Comparison of ENCODE assay signal across 14 cellular contexts in the genomic region with DNA sequence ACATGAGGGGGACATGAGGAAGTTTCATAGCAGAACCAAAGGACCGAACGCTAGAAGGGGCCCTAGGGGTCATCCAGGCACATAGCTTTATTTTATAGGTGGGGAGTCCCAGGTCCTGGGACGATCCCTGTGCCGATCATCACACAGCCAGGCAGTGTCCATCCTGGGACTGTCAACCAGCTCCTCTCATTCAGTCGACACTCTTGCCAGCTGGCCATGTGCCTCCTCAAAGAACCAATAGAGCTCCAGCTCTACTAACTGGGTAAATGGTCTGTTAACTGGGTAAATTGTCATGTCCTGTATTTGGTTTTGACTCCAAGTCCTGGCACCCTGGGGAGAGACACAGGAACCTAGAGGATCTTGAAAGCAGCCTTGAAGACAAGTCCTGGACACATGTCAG.
DNase-seq lines count a peak whose midpoint lies in the region; ATAC-seq and TF ChIP-seq lines count a peak whose summit lies in the region.
"Had no signal": no experiment of that assay in that cellular context is flagged by ENCODE, and none has a peak within 500 bp of the region (broad histone marks: within the 10 kb centered on the region; RNA-seq: fewer than 3 reads in every experiment).

No MANE protein-coding gene starts in this region.

- ATAC-seq in heart right ventricle (no peak), GM21528 (IDR thresholded peaks at IDR 0.05; ENCODE audit: low FRiP score, unreplicated experiment) (no peak), GM18868 (IDR thresholded peaks at IDR 0.05; ENCODE audit: unreplicated experiment) (no peak)
- ATAC-seq in stimulated activated memory B cell treated with anti-CD40 and anti-IgM and Interleukin-4, amounts not matched to agents 10 μg/mL and 1 μg/mL and 100 μg/mL, for 72 hours, result no peak

- no peaks in the 10 kb centered on the region for H3K27me3 Mint-ChIP-seq in nephron (ENCODE audit: low read depth)
- no peaks in the 10 kb centered on the region for H3K27me3 Mint-ChIP-seq in stimulated activated memory B cell treated with anti-CD40 and anti-IgM and Interleukin-4, amounts not matched to agents 10 μg/mL and 1 μg/mL and 100 μg/mL, for 72 hours

- H3K4me3 Mint-ChIP-seq in nephron, result no peak overlapping the region
- no peak overlapping the region for H3K4me3 Mint-ChIP-seq in stimulated activated memory B cell treated with anti-CD40 and anti-IgM and Interleukin-4, amounts not matched to agents 10 μg/mL and 1 μg/mL and 100 μg/mL, for 72 hours
- H3K4me3 Mint-ChIP-seq: CD4-positive, CD25-positive, alpha-beta regulatory T cell had no signal

- no peak for TF ChIP-seq POLR2A in tibial nerve (IDR thresholded peaks at IDR 0.05)

- no peaks in the 10 kb centered on the region for H3K36me3 ChIP-seq in ascending aorta
- H3K36me3 ChIP-seq in heart right ventricle, result no peaks in the 10 kb centered on the region
- no peaks in the 10 kb centered on the region for H3K36me3 ChIP-seq in tibial nerve
- H3K36me3 ChIP-seq: MG63 had no signal

- H3K27ac ChIP-seq in ascending aorta (peak overlapping the region; percentile 54 to 68), heart right ventricle (peak overlapping the region in 7 of 10 donors; percentile 1 to 74 (median 52)), tibial nerve (peak overlapping the region in 3 of 4 donors; percentile 29 to 58 (median 55))

- no peak for TF ChIP-seq EP300 in tibial nerve (IDR thresholded peaks at IDR 0.05)

- H3K9me3 Mint-ChIP-seq in nephron, result no peaks in the 10 kb centered on the region
- H3K9me3 Mint-ChIP-seq in stimulated activated memory B cell treated with anti-CD40 and anti-IgM and Interleukin-4, amounts not matched to agents 10 μg/mL and 1 μg/mL and 100 μg/mL, for 72 hours, result no peaks in the 10 kb centered on the region

- H3K9me3 ChIP-seq in ascending aorta (no peaks in the 10 kb centered on the region), heart right ventricle (peaks cover 0 to 2% (median 0%) of the 10 kb centered on the region in 11 donors), tibial nerve (no peaks in the 10 kb centered on the region)
- H3K9me3 ChIP-seq: MG63 had no signal

- TF ChIP-seq CTCF in ascending aorta (IDR thresholded peaks at IDR 0.05), result no peak
- no peak for TF ChIP-seq CTCF in heart right ventricle (IDR thresholded peaks at IDR 0.05)
- no peak for TF ChIP-seq CTCF in nephron (IDR thresholded peaks at IDR 0.05; ENCODE audit: unreplicated experiment in 3 of 3)
- TF ChIP-seq CTCF in tibial nerve (IDR thresholded peaks at IDR 0.05), result no peak

- peaks cover 14 to 41% of the 10 kb centered on the region in 2 donors for H3K4me1 ChIP-seq in ascending aorta
- H3K4me1 ChIP-seq in heart right ventricle, result peaks cover 0 to 46% (median 18%) of the 10 kb centered on the region in 9 donors
- peaks cover 0 to 24% (median 6%) of the 10 kb centered on the region in 4 donors for H3K4me1 ChIP-seq in tibial nerve

- intact Hi-C loops in ascending aorta (cut with DNase I) (loop anchor here (5.0 kb wide), 1 partner anchor 572 kb away; a partner anchor contains a TSS), heart right ventricle (cut with DNase I) (no loop called here)

- no peaks in the 10 kb centered on the region for H3K36me3 Mint-ChIP-seq in nephron (ENCODE audit: low read depth)
- no peaks in the 10 kb centered on the region for H3K36me3 Mint-ChIP-seq in stimulated activated memory B cell treated with anti-CD40 and anti-IgM and Interleukin-4, amounts not matched to agents 10 μg/mL and 1 μg/mL and 100 μg/mL, for 72 hours
- H3K36me3 Mint-ChIP-seq: CD4-positive, CD25-positive, alpha-beta regulatory T cell had no signal

- peaks cover 56% of the 10 kb centered on the region for H3K4me1 Mint-ChIP-seq in nephron
- H3K4me1 Mint-ChIP-seq in stimulated activated memory B cell treated with anti-CD40 and anti-IgM and Interleukin-4, amounts not matched to agents 10 μg/mL and 1 μg/mL and 100 μg/mL, for 72 hours, result no peaks in the 10 kb centered on the region
- H3K4me1 Mint-ChIP-seq: CD4-positive, CD25-positive, alpha-beta regulatory T cell had no signal

- no peaks in the 10 kb centered on the region for H3K27me3 ChIP-seq in ascending aorta
- no peaks in the 10 kb centered on the region for H3K27me3 ChIP-seq in heart right ventricle
- no peaks in the 10 kb centered on the region for H3K27me3 ChIP-seq in tibial nerve
- H3K27me3 ChIP-seq: MG63 had no signal

- 67 to 72% methylated on average over 5 of the region's 5 CpGs for WGBS in heart right ventricle, 2 donors
- 85 to 87% methylated on average over 5 of the region's 5 CpGs for WGBS in tibial nerve, 2 donors

- peak overlapping the region in 2 of 3 experiments; percentile 59 to 62 for H3K27ac Mint-ChIP-seq in nephron
- H3K27ac Mint-ChIP-seq in stimulated activated memory B cell treated with anti-CD40 and anti-IgM and Interleukin-4, amounts not matched to agents 10 μg/mL and 1 μg/mL and 100 μg/mL, for 72 hours, result no peak overlapping the region
- H3K27ac Mint-ChIP-seq: CD4-positive, CD25-positive, alpha-beta regulatory T cell had no signal

- DNase-seq in ascending aorta (ENCODE audit: low spot score in 2 of 2) (no peak), heart right ventricle (peak in 1 of 2 donors; percentile 31), tibial nerve (ENCODE audit: low spot score in 2 of 2) (no peak)
- DNase-seq: CD4-positive, CD25-positive, alpha-beta regulatory T cell; DMS53; NCI-H1105 treated with DMSO at 0.1 percent for 48 hours; NCI-H187; NCI-H446 treated with DMSO at 0.1 percent for 48 hours; NCI-H748 treated with DMSO at 0.1 percent for 48 hours had no signal

- no peak overlapping the region for H3K4me3 ChIP-seq in ascending aorta
- no peak overlapping the region for H3K4me3 ChIP-seq in heart right ventricle
- H3K4me3 ChIP-seq in tibial nerve, result no peak overlapping the region
- H3K4me3 ChIP-seq: MG63 had no signal
